In genomic region chr1:11787251-11787803, GRCh38 we compare ENCODE assay signal across 11 cellular contexts. TPM values are rescaled to one million over a fixed set of nuclear protein-coding genes. Genes with fewer than 3 reads are reported as not detected.
A peak's percentile ranks its signal among the peaks of the same experiment; 100 is the strongest.
DNase-seq lines count a peak whose midpoint lies in the region; ATAC-seq and TF ChIP-seq lines count a peak whose summit lies in the region.
"Had no signal": no experiment of that assay in that cellular context is flagged by ENCODE, and none has a peak within 500 bp of the region (broad histone marks: within the 10 kb centered on the region; RNA-seq: fewer than 3 reads in every experiment).

No MANE protein-coding gene starts in this region.

- no peaks in the 10 kb centered on the region for H3K79me2 ChIP-seq in osteoblast (ENCODE audit: insufficient read depth, low read length)

- no peak for TF ChIP-seq CTCF in gastroesophageal sphincter (IDR thresholded peaks at IDR 0.05)
- TF ChIP-seq CTCF in osteoblast (IDR thresholded peaks at IDR 0.05; ENCODE audit: extremely low read depth, low read depth, low read length), result no peak

- H2AFZ ChIP-seq in osteoblast (ENCODE audit: low read length), result peak overlapping the region; percentile 81

- H3K27me3 ChIP-seq in SJCRH30 (no peaks in the 10 kb centered on the region; the same call in 1 of the 2 replicates), gastroesophageal sphincter (no peaks in the 10 kb centered on the region), osteoblast (ENCODE audit: insufficient read depth, low read length) (no peaks in the 10 kb centered on the region)
- H3K27me3 ChIP-seq: BLaER1 treated with 17β-estradiol and CSF1 and Interleukin-3, amounts not matched to agents 10 nM and 100 nM; brain microvascular endothelial cell had no signal

- TF ChIP-seq EP300 in gastroesophageal sphincter (IDR thresholded peaks at IDR 0.05), result no peak

- in situ Hi-C loops in ACHN (cut with HindIII; ENCODE audit: low pct_ligation_motif_present, low pct_unique_long_range_greater_than_20kb, low sequenced_read_pairs), result no loop called here

- DNase-seq in ACHN, result peak; percentile 33
- DNase-seq in SJCRH30, result peak; percentile 59 to 61
- peak; percentile 92 for DNase-seq in osteoblast (ENCODE audit: insufficient read length, low spot score, missing footprints)
- DNase-seq in cortex of kidney (lab: John Stamatoyannopoulos, UW), result no peak
- DNase-seq: brain microvascular endothelial cell had no signal

- no peaks in the 10 kb centered on the region for H3K9me3 ChIP-seq in SJCRH30 (replicated peaks)
- H3K9me3 ChIP-seq in gastroesophageal sphincter, result no peaks in the 10 kb centered on the region
- H3K9me3 ChIP-seq in osteoblast (ENCODE audit: low read depth, low read length), result no peaks in the 10 kb centered on the region
- H3K9me3 ChIP-seq: BLaER1 treated with 17β-estradiol and CSF1 and Interleukin-3, amounts not matched to agents 10 nM and 100 nM had no signal

- H3K4me1 ChIP-seq in SJCRH30 (peaks cover 17% of the 10 kb centered on the region; the same call in 1 of the 2 replicates), gastroesophageal sphincter (peaks cover 0 to 80% (median 64%) of the 10 kb centered on the region in 3 donors), osteoblast (ENCODE audit: insufficient read depth, low read length) (peaks cover 23% of the 10 kb centered on the region)

- H4K20me1 ChIP-seq in osteoblast (ENCODE audit: insufficient read depth, low read length), result no peaks in the 10 kb centered on the region
- H4K20me1 ChIP-seq: BLaER1 treated with 17β-estradiol and CSF1 and Interleukin-3, amounts not matched to agents 10 nM and 100 nM had no signal

- H3K36me3 ChIP-seq in SJCRH30, result no peaks in the 10 kb centered on the region
- peaks cover 0 to 22% of the 10 kb centered on the region in 2 donors for H3K36me3 ChIP-seq in gastroesophageal sphincter
- H3K36me3 ChIP-seq in osteoblast (ENCODE audit: insufficient read depth, low read length), result peaks cover 11% of the 10 kb centered on the region
- H3K36me3 ChIP-seq: brain microvascular endothelial cell had no signal

- no peak for TF ChIP-seq POLR2A in gastroesophageal sphincter (IDR thresholded peaks at IDR 0.05)

- peak overlapping the region; percentile 76 for H3K4me2 ChIP-seq in osteoblast (ENCODE audit: insufficient read depth, low read length)
- H3K4me2 ChIP-seq: KMS-11 had no signal

- H3K27ac ChIP-seq in SJCRH30 (no peak overlapping the region), gastroesophageal sphincter (peak overlapping the region; percentile 19 to 95 (median 90)), osteoblast (ENCODE audit: low read depth, low read length) (no peak overlapping the region)
- H3K27ac ChIP-seq: brain microvascular endothelial cell, KMS-11 had no signal

- H3K4me3 ChIP-seq in SJCRH30, result no peak overlapping the region
- H3K4me3 ChIP-seq in gastroesophageal sphincter, result peak overlapping the region in 1 of 2 donors; percentile 20
- H3K4me3 ChIP-seq in osteoblast (ENCODE audit: insufficient read depth, low read length), result peak overlapping the region; percentile 51
- H3K4me3 ChIP-seq: BLaER1 treated with 17β-estradiol and CSF1 and Interleukin-3, amounts not matched to agents 10 nM and 100 nM had no signal

- WGBS in gastroesophageal sphincter (ENCODE audit: low coverage in 1 of 2), 2 donors, result 3% methylated on average over 13 of the region's 16 CpGs; no CpG with 5 or more reads in 1 of the 2 donors

- ATAC-seq in gastroesophageal sphincter, result peak; percentile 52
- no peak for ATAC-seq in HG02610 (IDR thresholded peaks at IDR 0.05; ENCODE audit: unreplicated experiment)
- ATAC-seq in GM21526 (IDR thresholded peaks at IDR 0.05; ENCODE audit: low FRiP score, unreplicated experiment), result no peak
- ATAC-seq in GM19467 (IDR thresholded peaks at IDR 0.05; ENCODE audit: unreplicated experiment), result no peak

RNA-seq across cellular contexts. Expression of gene MTHFR, which starts 18.4 kb away (rescaled TPM):
- 10.1 and 11.1 TPM in 2 replicates for total RNA-seq in SJCRH30 (2014; rRNA removed; shearing (Covaris generic))
- 10 to 100 TPM; 18.6 to 46.7 (median 27.9) TPM for total RNA-seq in gastroesophageal sphincter
- total RNA-seq in osteoblast, result 32.6 and 34.5 TPM in 2 replicates

RNA-seq across cellular contexts. Expression of gene CLCN6, which starts 18.7 kb away (rescaled TPM):
- total RNA-seq in SJCRH30 (2014; rRNA removed; shearing (Covaris generic)), result 10.7 and 14.2 TPM in 2 replicates
- total RNA-seq in gastroesophageal sphincter, result 10 to 100 TPM; 12.8 to 23.8 (median 18.3) TPM
- total RNA-seq in osteoblast, result 21.0 and 22.4 TPM in 2 replicates

RNA-seq across cellular contexts. Expression of gene C1orf167, which starts 25.3 kb away (rescaled TPM):
- total RNA-seq in SJCRH30 (2014; rRNA removed; shearing (Covaris generic)), result not detected in 2 replicates
- total RNA-seq in gastroesophageal sphincter, result 1 to 10 TPM in 2 of 4 donors, under 1 TPM in 2; 0.35 to 1.4 (median 0.75) TPM
- under 0.01 TPM in 1 of 2 replicates, not detected in the other for total RNA-seq in osteoblast

RNA-seq across cellular contexts. Expression of gene AGTRAP, which starts 51.4 kb away (rescaled TPM):
- 13.0 and 16.5 TPM in 2 replicates for total RNA-seq in SJCRH30 (2014; rRNA removed; shearing (Covaris generic))
- total RNA-seq in gastroesophageal sphincter, result 10 to 100 TPM; 32.2 to 56.4 (median 40.5) TPM
- 47.7 and 56.5 TPM in 2 replicates for total RNA-seq in osteoblast

Comparison
In these comparisons a context has a peak if more than half of its experiments do, and no peak if none do; other contexts are left out.
1. H3K27ac ChIP-seq: peak in gastroesophageal sphincter (4 of 4); none in SJCRH30 (single experiment) and osteoblast (single experiment).